15 cellular contexts compared by ENCODE assay signal in genomic region chr11:19239039-19239438, GRCh38. TPM values are rescaled to one million over a fixed set of nuclear protein-coding genes. Genes with fewer than 3 reads are reported as not detected.
DNase-seq lines count a peak whose midpoint lies in the region; ATAC-seq and TF ChIP-seq lines count a peak whose summit lies in the region.
"Had no signal": no experiment of that assay in that cellular context is flagged by ENCODE, and none has a peak within 500 bp of the region (broad histone marks: within the 10 kb centered on the region; RNA-seq: fewer than 3 reads in every experiment).

No MANE protein-coding gene starts in this region.

- peaks cover 11 to 14% of the 10 kb centered on the region in 2 experiments for H3K4me1 ChIP-seq in trophoblast cell (ENCODE audit: control insufficient read depth in 1 of 2, insufficient read depth in 2 of 2, low read length in 2 of 2)

- H3K36me3 ChIP-seq in trophoblast cell (ENCODE audit: control insufficient read depth in 1 of 2, insufficient read depth in 2 of 2, low read length in 2 of 2) = peaks cover 7 to 15% of the 10 kb centered on the region in 2 experiments
- H3K36me3 ChIP-seq: vagina had no signal

- no peak overlapping the region for H3K14ac ChIP-seq in trophoblast cell (ENCODE audit: low read length)

- no peak overlapping the region for H2AK5ac ChIP-seq in trophoblast cell (ENCODE audit: low read length)

- H3K27ac ChIP-seq in trophoblast cell (ENCODE audit: low read depth, low read length) = peak overlapping the region; percentile 17
- H3K27ac ChIP-seq: coronary artery, neutrophil, vagina had no signal

- H3K23ac ChIP-seq in trophoblast cell (ENCODE audit: low read length) = no peak overlapping the region

- H4K12ac ChIP-seq in trophoblast cell (ENCODE audit: low read depth, low read length) = no peak overlapping the region

- no peak overlapping the region for H2BK120ac ChIP-seq in trophoblast cell (ENCODE audit: insufficient read depth, low read length, poor library complexity)

- H3K27me3 ChIP-seq in trophoblast cell (ENCODE audit: insufficient read depth, low read length) = no peaks in the 10 kb centered on the region

- no peak for TF ChIP-seq CTCF in LNCaP clone FGC (IDR thresholded peaks at IDR 0.05; ENCODE audit: control insufficient read depth, extremely low read depth, insufficient read depth)

- peak overlapping the region; percentile 70 for H3K4me3 Mint-ChIP-seq in activated naive CD4-positive, alpha-beta T cell treated with anti-CD3 and anti-CD28 coated beads, Interleukin-2, amount 10 ng/mL, durations not matched to agents 7 days and 5 days
- peak overlapping the region; percentile 84 for H3K4me3 Mint-ChIP-seq in activated T-helper 1 cell treated with anti-CD3 and anti-CD28 coated beads, Interleukin-12 subunit alpha, Interleukin-12 subunit beta, Interleukin-2, Interleukin-4 antibody, amounts not matched to agents 30 ng/mL and 10 ng/mL and 1 ng/mL, durations not matched to agents 14 hours and 24 hours and 36 hours

- H4K91ac ChIP-seq in trophoblast cell (ENCODE audit: low read depth, low read length) = no peak overlapping the region

- H3K4me3 ChIP-seq in LNCaP clone FGC (ENCODE audit: low read depth, low read length) (peak overlapping the region; percentile 78), trophoblast cell (ENCODE audit: low read depth, low read length) (no peak overlapping the region)
- H3K4me3 ChIP-seq: coronary artery, vagina had no signal

- ATAC-seq in GM18511 (IDR thresholded peaks at IDR 0.05; ENCODE audit: unreplicated experiment) (no peak), GM18867 (IDR thresholded peaks at IDR 0.05; ENCODE audit: unreplicated experiment) (no peak)

- H2BK12ac ChIP-seq in trophoblast cell (ENCODE audit: low read length) = no peak overlapping the region

- intact Hi-C loops in activated T-helper 1 cell treated with anti-CD3 and anti-CD28 coated beads, Interleukin-12 subunit alpha, Interleukin-12 subunit beta, Interleukin-2, Interleukin-4 antibody, amounts not matched to agents 30 ng/mL and 10 ng/mL and 1 ng/mL, durations not matched to agents 14 hours and 24 hours and 36 hours (cut with micrococcal nuclease) = no loop called here

- no peak overlapping the region for H2BK5ac ChIP-seq in trophoblast cell (ENCODE audit: low read depth, low read length, poor library complexity)

- no peak overlapping the region for H2AFZ ChIP-seq in trophoblast cell (ENCODE audit: insufficient read depth, low read length, poor library complexity)

- no peak overlapping the region for H3K27ac Mint-ChIP-seq in activated naive CD4-positive, alpha-beta T cell treated with anti-CD3 and anti-CD28 coated beads, Interleukin-2, amount 10 ng/mL, durations not matched to agents 7 days and 5 days
- H3K27ac Mint-ChIP-seq in activated T-helper 1 cell treated with anti-CD3 and anti-CD28 coated beads, Interleukin-12 subunit alpha, Interleukin-12 subunit beta, Interleukin-2, Interleukin-4 antibody, amounts not matched to agents 30 ng/mL and 10 ng/mL and 1 ng/mL, durations not matched to agents 14 hours and 24 hours and 36 hours = peak overlapping the region; percentile 60

- peaks cover 8% of the 10 kb centered on the region for H3K27me3 Mint-ChIP-seq in activated naive CD4-positive, alpha-beta T cell treated with anti-CD3 and anti-CD28 coated beads, Interleukin-2, amount 10 ng/mL, durations not matched to agents 7 days and 5 days
- peaks cover 10% of the 10 kb centered on the region for H3K27me3 Mint-ChIP-seq in activated T-helper 1 cell treated with anti-CD3 and anti-CD28 coated beads, Interleukin-12 subunit alpha, Interleukin-12 subunit beta, Interleukin-2, Interleukin-4 antibody, amounts not matched to agents 30 ng/mL and 10 ng/mL and 1 ng/mL, durations not matched to agents 14 hours and 24 hours and 36 hours (ENCODE audit: insufficient read depth)

- no peak overlapping the region for H3K9ac ChIP-seq in trophoblast cell (ENCODE audit: low read length)

- DNase-seq in activated naive CD4-positive, alpha-beta T cell treated with anti-CD3 and anti-CD28 coated beads, Interleukin-2, amount 10 ng/mL, durations not matched to agents 7 days and 5 days = no peak
- DNase-seq in activated naive CD4-positive, alpha-beta T cell treated with Interleukin-2 at 50 U/mL for 16 hours = no peak
- DNase-seq in LNCaP clone FGC (ENCODE audit: low read depth) = no peak
- DNase-seq in activated T-helper 1 cell treated with anti-CD3 and anti-CD28 coated beads, Interleukin-12 subunit alpha, Interleukin-12 subunit beta, Interleukin-2, Interleukin-4 antibody, amounts not matched to agents 30 ng/mL and 10 ng/mL and 1 ng/mL, durations not matched to agents 14 hours and 24 hours and 36 hours (ENCODE audit: low spot score) = no peak
- no peak for DNase-seq in trophoblast cell
- no peak for DNase-seq in NCI-H226
- DNase-seq: IMR-90; Right ventricle myocardium superior; stimulated activated CD4-positive, alpha-beta T cell treated with anti-CD3 and anti-CD28 coated beads, Interleukin-12 subunit alpha, Interleukin-12 subunit beta, amount 100 ng/mL, for 4 hours had no signal

- H3K4me2 ChIP-seq in trophoblast cell (ENCODE audit: low read length) = no peak overlapping the region

- H3K4me1 Mint-ChIP-seq in activated naive CD4-positive, alpha-beta T cell treated with anti-CD3 and anti-CD28 coated beads, Interleukin-2, amount 10 ng/mL, durations not matched to agents 7 days and 5 days = peaks cover 43% of the 10 kb centered on the region
- H3K4me1 Mint-ChIP-seq in activated T-helper 1 cell treated with anti-CD3 and anti-CD28 coated beads, Interleukin-12 subunit alpha, Interleukin-12 subunit beta, Interleukin-2, Interleukin-4 antibody, amounts not matched to agents 30 ng/mL and 10 ng/mL and 1 ng/mL, durations not matched to agents 14 hours and 24 hours and 36 hours (ENCODE audit: low read depth) = peaks cover 46% of the 10 kb centered on the region

- no CpG with 5 or more reads among the region's 3 CpGs for WGBS in trophoblast cell (ENCODE audit: extremely low coverage, insufficient coverage, insufficient read length)

- CTCF ChIA-PET in activated naive CD4-positive, alpha-beta T cell treated with anti-CD3 and anti-CD28 coated beads, Interleukin-2, amount 10 ng/mL, durations not matched to agents 7 days and 5 days (lab: Charles Lee) = interaction anchor here (1.4 kb wide), 1 partner anchor 10 kb away, joined by 4 read pairs; no protein-coding TSS in a partner anchor

- H3K79me2 ChIP-seq in trophoblast cell (ENCODE audit: control insufficient read depth, insufficient read depth, low read length, poor library complexity) = peaks cover 14% of the 10 kb centered on the region

- H3K18ac ChIP-seq in trophoblast cell (ENCODE audit: low read length) = no peak overlapping the region

- H3K36me3 Mint-ChIP-seq in activated naive CD4-positive, alpha-beta T cell treated with anti-CD3 and anti-CD28 coated beads, Interleukin-2, amount 10 ng/mL, durations not matched to agents 7 days and 5 days = peaks cover 52% of the 10 kb centered on the region
- H3K36me3 Mint-ChIP-seq in activated T-helper 1 cell treated with anti-CD3 and anti-CD28 coated beads, Interleukin-12 subunit alpha, Interleukin-12 subunit beta, Interleukin-2, Interleukin-4 antibody, amounts not matched to agents 30 ng/mL and 10 ng/mL and 1 ng/mL, durations not matched to agents 14 hours and 24 hours and 36 hours (ENCODE audit: low read depth) = peaks cover 32% of the 10 kb centered on the region

- no peak overlapping the region for H4K8ac ChIP-seq in trophoblast cell (ENCODE audit: low read depth, low read length)

- H3K4ac ChIP-seq in trophoblast cell (ENCODE audit: low read depth, low read length) = no peak overlapping the region

- no peaks in the 10 kb centered on the region for H3K9me3 ChIP-seq in trophoblast cell (ENCODE audit: insufficient read depth, low read depth, low read length)
- H3K9me3 ChIP-seq: neutrophil, vagina had no signal

- no peaks in the 10 kb centered on the region for H3K9me3 Mint-ChIP-seq in activated naive CD4-positive, alpha-beta T cell treated with anti-CD3 and anti-CD28 coated beads, Interleukin-2, amount 10 ng/mL, durations not matched to agents 7 days and 5 days
- no peaks in the 10 kb centered on the region for H3K9me3 Mint-ChIP-seq in activated T-helper 1 cell treated with anti-CD3 and anti-CD28 coated beads, Interleukin-12 subunit alpha, Interleukin-12 subunit beta, Interleukin-2, Interleukin-4 antibody, amounts not matched to agents 30 ng/mL and 10 ng/mL and 1 ng/mL, durations not matched to agents 14 hours and 24 hours and 36 hours

- peaks cover 18% of the 10 kb centered on the region for H3K79me1 ChIP-seq in trophoblast cell (ENCODE audit: low read length)

RNA-seq across cellular contexts. Expression of gene E2F8, which starts 1.7 kb away (rescaled TPM):
- total RNA-seq in activated T-helper 1 cell treated with anti-CD3 and anti-CD28 coated beads, Interleukin-12 subunit alpha, Interleukin-12 subunit beta, Interleukin-2, Interleukin-4 antibody, amounts not matched to agents 30 ng/mL and 10 ng/mL and 1 ng/mL, durations not matched to agents 14 hours and 24 hours and 36 hours = 25.6 and 28.2 TPM in 2 replicates
- 43.8 and 48.2 TPM in 2 replicates for polyA plus RNA-seq in trophoblast cell (2013)

RNA-seq across cellular contexts. Expression of gene CSRP3, which starts 37.3 kb away (rescaled TPM):
- not detected in 2 replicates for total RNA-seq in activated T-helper 1 cell treated with anti-CD3 and anti-CD28 coated beads, Interleukin-12 subunit alpha, Interleukin-12 subunit beta, Interleukin-2, Interleukin-4 antibody, amounts not matched to agents 30 ng/mL and 10 ng/mL and 1 ng/mL, durations not matched to agents 14 hours and 24 hours and 36 hours
- not detected in 2 replicates for polyA plus RNA-seq in trophoblast cell (2013)
- total RNA-seq: fibroblast of villous mesenchyme, IMR-90, vagina had no signal
- polyA plus RNA-seq: IMR-90 had no signal
